ENCODE assay signal across 18 cellular contexts in genomic region chr5:44089419-44090125, GRCh38.
DNase-seq lines count a peak whose midpoint lies in the region; ATAC-seq and TF ChIP-seq lines count a peak whose summit lies in the region.
"Had no signal": no experiment of that assay in that cellular context is flagged by ENCODE, and none has a peak within 500 bp of the region (broad histone marks: within the 10 kb centered on the region; RNA-seq: fewer than 3 reads in every experiment).

No MANE protein-coding gene starts in this region.

- no peak for DNase-seq in adipocyte (ENCODE audit: low read depth)
- peak; percentile 24 for DNase-seq in fibroblast of mammary gland (ENCODE audit: low read depth)
- peak; percentile 12 for DNase-seq in left kidney (ENCODE audit: low read depth, low spot score)
- no peak for DNase-seq in sciatic nerve (ENCODE audit: low spot score)
- DNase-seq in foreskin keratinocyte, result no peak
- DNase-seq in mucosa of descending colon, result no peak
- no peak for DNase-seq in NCI-H2196 treated with DMSO at 0.1 percent for 48 hours (lab: John Stamatoyannopoulos, UW; ENCODE audit: unreplicated experiment)
- DNase-seq: ACHN, AML-193, COR-L47, DMS153, HFFc6, KBM-7, MV-4-11, NCI-H1417, NCI-H2029 treated with DMSO at 0.1 percent for 48 hours, NCI-H510A treated with DMSO at 0.1 percent for 48 hours had no signal

- H3K36me3 ChIP-seq in adipocyte (ENCODE audit: control insufficient read depth, insufficient read depth, low read length, severe bottlenecking), result no peaks in the 10 kb centered on the region
- no peaks in the 10 kb centered on the region for H3K36me3 ChIP-seq in mucosa of descending colon (ENCODE audit: low read depth)

- peak overlapping the region; percentile 6 for H3K4me3 ChIP-seq in adipocyte (ENCODE audit: low read length)
- H3K4me3 ChIP-seq in fibroblast of mammary gland (ENCODE audit: control insufficient read depth, low read depth, low read length), result no peak overlapping the region
- H3K4me3 ChIP-seq in mucosa of descending colon, result no peak overlapping the region

- TF ChIP-seq CTCF in fibroblast of mammary gland (conservative IDR thresholded peaks at IDR 0.05; ENCODE audit: control insufficient read depth, insufficient read depth, low read depth, low read length) (no peak), foreskin keratinocyte (conservative IDR thresholded peaks at IDR 0.05) (no peak), mucosa of descending colon (IDR thresholded peaks at IDR 0.05) (no peak)

- peak; percentile 95 for ATAC-seq in sciatic nerve
- ATAC-seq in HG03378 (IDR thresholded peaks at IDR 0.05; ENCODE audit: unreplicated experiment), result no peak
- ATAC-seq in foreskin keratinocyte, result no peak
- ATAC-seq in mucosa of descending colon, result no peak

- H3K9me3 ChIP-seq in adipocyte (ENCODE audit: control insufficient read depth, low read length) (no peaks in the 10 kb centered on the region), mucosa of descending colon (peaks cover 28% of the 10 kb centered on the region)

- intact Hi-C loops in sciatic nerve (cut with DNase I) (no loop called here), mucosa of descending colon (cut with DNase I, micrococcal nuclease) (no loop called here)

- H3K27me3 ChIP-seq in adipocyte (replicated peaks; ENCODE audit: control insufficient read depth, insufficient read depth, low read length) (no peaks in the 10 kb centered on the region), foreskin keratinocyte (no peaks in the 10 kb centered on the region)

- no peak overlapping the region for H3K27ac ChIP-seq in foreskin keratinocyte

- H3K4me1 ChIP-seq in adipocyte (ENCODE audit: control insufficient read depth, insufficient read depth, low read length), result peaks cover 49% of the 10 kb centered on the region
- no peaks in the 10 kb centered on the region for H3K4me1 ChIP-seq in foreskin keratinocyte
- no peaks in the 10 kb centered on the region for H3K4me1 ChIP-seq in mucosa of descending colon (ENCODE audit: low read depth)

- H3K9ac ChIP-seq in adipocyte (ENCODE audit: low read length), result peak overlapping the region; percentile 75

Comparison
In these comparisons a context has a peak if more than half of its experiments do, and no peak if none do; other contexts are left out.
1. DNase-seq: peak in fibroblast of mammary gland (single experiment) and left kidney (single experiment); none in adipocyte (single experiment), sciatic nerve (single experiment), foreskin keratinocyte (0 of 2), mucosa of descending colon (0 of 3) and NCI-H2196 treated with DMSO at 0.1 percent for 48 hours (single experiment).